11 cellular contexts compared by ENCODE assay signal in the genomic region with DNA sequence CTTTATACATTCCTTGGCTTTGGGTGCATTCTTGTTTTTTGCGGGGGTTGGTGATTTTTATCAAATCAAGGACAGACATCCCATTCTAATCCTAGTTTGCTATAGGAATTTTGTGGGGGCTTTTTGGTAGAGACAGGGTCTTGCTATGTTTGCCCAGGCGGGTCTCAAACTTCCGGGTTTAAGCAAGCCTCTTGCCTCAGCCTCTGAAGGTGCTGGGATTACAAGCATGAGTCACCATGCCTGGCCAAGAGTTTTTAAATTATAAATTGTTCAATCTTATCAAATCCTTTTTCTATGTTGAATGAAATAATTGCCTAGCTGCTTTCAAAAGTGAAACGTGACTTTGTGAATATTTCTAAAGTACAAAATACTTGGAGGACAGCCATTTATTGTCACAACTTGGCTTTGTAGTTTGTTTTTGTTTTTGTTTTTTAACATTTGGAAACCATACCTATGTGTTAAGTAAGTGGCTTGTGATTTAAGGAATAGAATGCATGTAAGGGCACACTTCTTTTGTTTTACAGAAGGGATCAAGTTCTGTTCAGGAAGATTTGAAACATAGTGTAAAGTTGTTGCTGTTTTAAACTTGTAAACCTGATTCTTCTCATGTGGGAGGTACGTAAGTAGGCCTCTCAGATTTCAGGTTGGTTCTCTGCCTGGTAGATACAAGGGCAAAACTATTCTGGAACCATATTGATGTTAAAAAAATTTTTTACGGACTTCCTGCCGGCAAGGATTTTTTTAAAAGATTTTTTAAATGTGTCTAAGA. TPM values are rescaled to one million over a fixed set of nuclear protein-coding genes. Genes with fewer than 3 reads are reported as not detected.
DNase-seq lines count a peak whose midpoint lies in the region; ATAC-seq and TF ChIP-seq lines count a peak whose summit lies in the region.
"Had no signal": no experiment of that assay in that cellular context is flagged by ENCODE, and none has a peak within 500 bp of the region (broad histone marks: within the 10 kb centered on the region; RNA-seq: fewer than 3 reads in every experiment).

No MANE protein-coding gene starts in this region.

- no peak overlapping the region for H2BK12ac ChIP-seq in trophoblast cell (ENCODE audit: low read length)

- no peak overlapping the region for H2BK120ac ChIP-seq in trophoblast cell (ENCODE audit: insufficient read depth, low read length, poor library complexity)

- ATAC-seq in T-helper 17 cell: no peak
- ATAC-seq in HG03025 (IDR thresholded peaks at IDR 0.05; ENCODE audit: low FRiP score, unreplicated experiment): no peak
- no peak for ATAC-seq in GM18519 (IDR thresholded peaks at IDR 0.05; ENCODE audit: low FRiP score, unreplicated experiment)
- no peak for ATAC-seq in HG03469 (IDR thresholded peaks at IDR 0.05; ENCODE audit: unreplicated experiment)

- H3K27ac Mint-ChIP-seq in T-helper 17 cell: peak overlapping the region; percentile 79

- no peak overlapping the region for H3K23ac ChIP-seq in trophoblast cell (ENCODE audit: low read length)

- H4K12ac ChIP-seq in trophoblast cell (ENCODE audit: low read depth, low read length): no peak overlapping the region

- H3K4me1 ChIP-seq in GM23248 (ENCODE audit: insufficient read depth): peaks cover 72% of the 10 kb centered on the region
- H3K4me1 ChIP-seq in trophoblast cell (ENCODE audit: control insufficient read depth in 1 of 2, insufficient read depth in 2 of 2, low read length in 2 of 2): peaks cover 0 to 8% of the 10 kb centered on the region in 2 experiments

- 46 to 51% methylated on average over 7 of the region's 7 CpGs for WGBS in GM23248 (ENCODE audit: low coverage in 1 of 2, low lambda C conversion rate in 2 of 2, missing lambda C conversion rate in 2 of 2), 2 experiments
- WGBS in trophoblast cell (ENCODE audit: extremely low coverage, insufficient coverage, insufficient read length): no CpG with 5 or more reads among the region's 7 CpGs

- H4K20me1 ChIP-seq in GM23248 (ENCODE audit: insufficient read depth): peaks cover 62% of the 10 kb centered on the region

- H3K4me3 ChIP-seq in GM23248: no peak overlapping the region
- H3K4me3 ChIP-seq in fibroblast of mammary gland (ENCODE audit: control insufficient read depth, low read depth, low read length): no peak overlapping the region
- no peak overlapping the region for H3K4me3 ChIP-seq in trophoblast cell (ENCODE audit: low read depth, low read length)

- no peak overlapping the region for H4K91ac ChIP-seq in trophoblast cell (ENCODE audit: low read depth, low read length)

- no peak overlapping the region for H2AFZ ChIP-seq in GM23248
- H2AFZ ChIP-seq in trophoblast cell (ENCODE audit: insufficient read depth, low read length, poor library complexity): no peak overlapping the region

- no peak overlapping the region for H4K8ac ChIP-seq in trophoblast cell (ENCODE audit: low read depth, low read length)

- no peak overlapping the region for H3K18ac ChIP-seq in trophoblast cell (ENCODE audit: low read length)

- TF ChIP-seq CTCF in fibroblast of mammary gland (conservative IDR thresholded peaks at IDR 0.05; ENCODE audit: control insufficient read depth, insufficient read depth, low read depth, low read length): no peak

- H3K27me3 ChIP-seq in GM23248 (replicated peaks; ENCODE audit: insufficient read depth): no peaks in the 10 kb centered on the region
- H3K27me3 ChIP-seq in trophoblast cell (ENCODE audit: insufficient read depth, low read length): no peaks in the 10 kb centered on the region

- no peak overlapping the region for H3K4me3 Mint-ChIP-seq in T-helper 17 cell

- H2AK5ac ChIP-seq in trophoblast cell (ENCODE audit: low read length): no peak overlapping the region

- H2BK5ac ChIP-seq in trophoblast cell (ENCODE audit: low read depth, low read length, poor library complexity): no peak overlapping the region

- H3K9me3 ChIP-seq in GM23248 (ENCODE audit: low read depth) (no peaks in the 10 kb centered on the region), T-helper 17 cell (ENCODE audit: control insufficient read depth, low read length, poor library complexity, severe bottlenecking) (no peaks in the 10 kb centered on the region), trophoblast cell (ENCODE audit: insufficient read depth, low read depth, low read length) (no peaks in the 10 kb centered on the region)

- H3K4me1 Mint-ChIP-seq in T-helper 17 cell: peaks cover 55% of the 10 kb centered on the region

- H3K9ac ChIP-seq in GM23248 (peak overlapping the region; percentile 7; the same call in 1 of the 2 replicates), trophoblast cell (ENCODE audit: low read length) (no peak overlapping the region)

- H3K9me2 ChIP-seq in GM23248 (ENCODE audit: insufficient read depth): no peaks in the 10 kb centered on the region

- peak overlapping the region; percentile 23 for H3K4me2 ChIP-seq in GM23248 (ENCODE audit: unreplicated experiment)
- no peak overlapping the region for H3K4me2 ChIP-seq in trophoblast cell (ENCODE audit: low read length)

- no peak overlapping the region for H3K14ac ChIP-seq in trophoblast cell (ENCODE audit: low read length)

- DNase-seq in GM23248 (peak; percentile 64), T-helper 17 cell (no peak), fibroblast of mammary gland (ENCODE audit: low read depth) (peak; percentile 56), trophoblast cell (no peak), KG1 (lab: John Stamatoyannopoulos, UW) (no peak)
- DNase-seq: activated effector memory CD4-positive, alpha-beta T cell treated with Interleukin-2 at 50 U/mL for 16 hours; RPMI8226; stimulated activated CD4-positive, alpha-beta T cell treated with anti-CD3 and anti-CD28 coated beads, Interleukin-4, amount 100 ng/mL, for 1 hour had no signal

- peaks cover 3% of the 10 kb centered on the region for H3K36me3 Mint-ChIP-seq in T-helper 17 cell (ENCODE audit: low read depth)

- in situ Hi-C loops in GM23248 (cut with MboI): no loop called here

- H3K27ac ChIP-seq in GM23248 (peak overlapping the region; percentile 19), trophoblast cell (ENCODE audit: low read depth, low read length) (no peak overlapping the region)

- no peaks in the 10 kb centered on the region for H3K27me3 Mint-ChIP-seq in T-helper 17 cell

- H3K36me3 ChIP-seq in GM23248 (ENCODE audit: low read depth) (no peaks in the 10 kb centered on the region), trophoblast cell (ENCODE audit: control insufficient read depth in 1 of 2, insufficient read depth in 2 of 2, low read length in 2 of 2) (no peaks in the 10 kb centered on the region)

- peak overlapping the region; percentile 78 for H3K4ac ChIP-seq in trophoblast cell (ENCODE audit: low read depth, low read length)

- H3K79me2 ChIP-seq in GM23248 (ENCODE audit: insufficient read depth) (peaks cover 100% of the 10 kb centered on the region), trophoblast cell (ENCODE audit: control insufficient read depth, insufficient read depth, low read length, poor library complexity) (peaks cover 7% of the 10 kb centered on the region)

- H3F3A ChIP-seq in GM23248 (ENCODE audit: insufficient read depth): peaks cover 59% of the 10 kb centered on the region

- H3K79me1 ChIP-seq in trophoblast cell (ENCODE audit: low read length): no peaks in the 10 kb centered on the region

RNA-seq across cellular contexts. Expression of a gene that starts 13.4 kb away (rescaled TPM):
- 80.6 and 107 TPM in 2 replicates for total RNA-seq in GM23248 (2014; rRNA removed; shearing (Covaris generic))
- polyA plus RNA-seq in GM23248 (2016; fragmentation: Nextera tagmentation; extraction: Ambion mirVana): 32.3 and 32.9 TPM in 2 replicates
- 100 to 1,000 TPM; 121 to 136 TPM for total RNA-seq in T-helper 17 cell
- 58.6 and 59.7 TPM in 2 replicates for polyA plus RNA-seq in trophoblast cell (2013)

Comparison
In these comparisons a context has a peak if more than half of its experiments do, and no peak if none do; other contexts are left out.
1. DNase-seq: peak in GM23248 (single experiment) and fibroblast of mammary gland (single experiment); none in T-helper 17 cell (0 of 3), trophoblast cell (0 of 2) and KG1 (single experiment).